9 cellular contexts compared by ENCODE assay signal in the genomic region with DNA sequence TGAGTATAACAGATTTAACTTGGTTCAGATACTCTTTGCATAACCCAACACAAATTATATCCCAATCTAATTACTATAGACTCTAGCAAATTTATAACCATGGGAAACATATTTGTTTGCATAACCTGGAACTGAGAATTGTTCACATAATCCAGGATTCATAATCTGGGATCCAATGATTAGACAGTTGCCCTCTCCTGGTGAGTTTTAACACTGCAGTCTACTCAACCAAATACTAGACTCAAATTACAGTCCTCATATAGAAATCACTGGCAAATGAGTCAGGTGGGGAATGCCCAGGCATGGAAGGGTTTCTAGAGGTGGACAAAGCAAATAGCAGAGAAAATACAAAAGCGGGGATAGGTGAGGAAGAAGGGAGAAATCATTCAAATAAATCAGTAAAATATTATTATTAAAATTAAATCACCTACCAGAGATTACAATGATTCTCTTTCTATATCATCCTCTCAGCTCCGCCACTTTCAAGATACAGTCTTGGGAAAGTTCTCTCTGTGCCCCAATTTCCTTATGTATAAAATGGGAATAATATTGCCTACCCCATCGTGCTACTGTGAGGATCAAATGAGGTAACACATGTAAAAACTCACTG. TPM values are rescaled to one million over a fixed set of nuclear protein-coding genes. Genes with fewer than 3 reads are reported as not detected.
DNase-seq lines count a peak whose midpoint lies in the region; FAIRE-seq and TF ChIP-seq lines count a peak whose summit lies in the region.
"Had no signal": no experiment of that assay in that cellular context is flagged by ENCODE, and none has a peak within 500 bp of the region (broad histone marks: within the 10 kb centered on the region; RNA-seq: fewer than 3 reads in every experiment).

No MANE protein-coding gene starts in this region.

- no peaks in the 10 kb centered on the region for H3K36me3 ChIP-seq in HAP-1 (replicated peaks)
- no peaks in the 10 kb centered on the region for H3K36me3 ChIP-seq in stomach

- in situ Hi-C loops in HAP-1 (cut with MboI; ENCODE audit: low sequenced_read_pairs), result no loop called here

- H3K27ac ChIP-seq in stomach, result no peak overlapping the region

- TF ChIP-seq CTCF in stomach (IDR thresholded peaks at IDR 0.05), result peak in 5 of 7 experiments; percentile 49 to 76 (median 60)

- DNase-seq in NCI-H1417 (lab: John Stamatoyannopoulos, UW) (peak; percentile 5 to 68 (median 67)), NCI-H1417 treated with DMSO at 0.1 percent for 48 hours (lab: John Stamatoyannopoulos, UW) (no peak), HAP-1 (ENCODE audit: low spot score in 2 of 2) (peak; percentile 50 to 65), NCI-H460 (ENCODE audit: extremely low read depth, low read depth) (peak; percentile 59), astrocyte of the hippocampus (ENCODE audit: low read depth, low spot score) (peak; percentile 75), stomach (no peak), NCI-H128 (lab: John Stamatoyannopoulos, UW; ENCODE audit: unreplicated experiment) (no peak)

- FAIRE-seq in islet of Langerhans (lab: Jason Lieb, UNC), result peak; percentile 71

- H3K9me3 ChIP-seq in HAP-1 (no peaks in the 10 kb centered on the region), stomach (no peaks in the 10 kb centered on the region)

- H3K4me3 ChIP-seq in HAP-1, result no peak overlapping the region
- no peak overlapping the region for H3K4me3 ChIP-seq in stomach
- H3K4me3 ChIP-seq: BLaER1 treated with 17β-estradiol and CSF1 and Interleukin-3, amounts not matched to agents 10 nM and 100 nM had no signal

- no peak for TF ChIP-seq POLR2A in stomach (IDR thresholded peaks at IDR 0.05)

- peaks cover 10% of the 10 kb centered on the region for H3K4me1 ChIP-seq in HAP-1
- no peaks in the 10 kb centered on the region for H3K4me1 ChIP-seq in stomach

- TF ChIP-seq EP300 in stomach (IDR thresholded peaks at IDR 0.05), result no peak

- intact Hi-C loops in stomach (cut with DNase I; ENCODE audit: low total_unique reads), result no loop called here

- 67 to 89% (median 73%) methylated on average over 3 of the region's 3 CpGs for WGBS in stomach, 5 donors

- H3K27me3 ChIP-seq in HAP-1 (ENCODE audit: low read depth), result no peaks in the 10 kb centered on the region
- H3K27me3 ChIP-seq in stomach, result no peaks in the 10 kb centered on the region
- H3K27me3 ChIP-seq: BLaER1 treated with 17β-estradiol and CSF1 and Interleukin-3, amounts not matched to agents 10 nM and 100 nM had no signal

RNA-seq across cellular contexts. Expression of a gene that starts 9.4 kb away (rescaled TPM):
- 11.5 and 15.2 TPM in 2 replicates for total RNA-seq in NCI-H460 (2014; rRNA removed; shearing (Covaris generic))
- polyA plus RNA-seq in NCI-H460 (2014; cell fraction: nucleus; rRNA removed), result 11.3 and 18.3 TPM in 2 replicates
- total RNA-seq in stomach, result 10 to 100 TPM in 3 of 5 donors, 1 to 10 TPM in 1, under 1 TPM in 1; 0.58 to 52.1 (median 12.7) TPM
- 10 to 100 TPM in 2 of 3 donors, 1 to 10 TPM in 1; 8.0 to 10.5 (median 10.3) TPM for polyA plus RNA-seq in stomach

Comparison
In these comparisons a context has a peak if more than half of its experiments do, and no peak if none do; other contexts are left out.
1. DNase-seq: peak in NCI-H1417 (3 of 3), HAP-1 (2 of 2), NCI-H460 (single experiment) and astrocyte of the hippocampus (single experiment); none in NCI-H1417 treated with DMSO at 0.1 percent for 48 hours (single experiment), stomach (single experiment) and NCI-H128 (single experiment).